11 cellular contexts compared by ENCODE assay signal in the genomic region with DNA sequence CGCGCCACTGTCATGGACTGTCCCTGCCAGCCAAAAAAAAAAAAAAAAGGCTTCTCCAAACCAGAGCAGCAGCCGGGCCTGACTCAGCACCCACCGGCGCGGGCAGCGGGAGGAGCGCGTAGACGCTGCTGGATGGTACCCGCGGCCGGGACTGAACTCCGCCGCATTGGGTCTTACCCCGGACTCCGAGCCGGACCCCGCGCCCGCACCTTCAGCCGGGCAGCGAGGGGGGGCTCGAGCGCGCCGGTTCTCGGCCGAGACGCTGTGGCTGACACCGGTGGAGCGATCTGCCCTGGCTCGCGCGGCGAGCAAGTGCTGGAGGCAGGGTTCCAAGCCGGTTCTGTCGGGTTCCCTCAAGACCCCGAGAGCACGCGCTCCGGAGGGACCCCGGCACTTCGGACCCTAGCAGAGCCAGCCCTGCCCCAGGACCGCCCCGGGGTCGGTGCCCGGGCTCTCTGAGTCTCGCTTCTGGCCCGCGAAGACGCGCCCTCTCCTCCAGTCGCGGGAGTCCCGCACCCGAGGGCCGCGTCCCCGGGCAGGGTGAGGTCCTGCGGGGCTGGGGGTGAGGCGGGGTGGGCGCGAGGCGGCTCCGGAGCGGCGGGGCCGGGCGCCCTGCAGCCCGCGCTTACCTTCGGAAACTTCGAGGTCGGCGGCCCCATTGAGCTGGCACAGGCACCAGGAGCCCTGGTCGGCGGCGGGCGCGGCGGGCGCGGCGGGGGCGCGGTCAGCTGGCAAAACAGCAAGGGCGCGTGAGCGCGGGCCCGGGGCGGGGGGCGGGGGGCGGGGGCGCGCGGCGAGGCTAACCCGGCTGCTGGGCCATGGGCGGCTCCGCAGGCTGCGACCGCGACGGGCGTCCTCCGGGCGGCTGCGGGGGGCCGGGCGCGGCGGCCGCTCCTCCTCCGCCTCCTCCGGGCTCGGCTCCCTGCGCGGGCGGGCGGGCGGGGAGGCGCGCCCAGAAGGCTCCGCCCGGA. TPM values are rescaled to one million over a fixed set of nuclear protein-coding genes. Genes with fewer than 3 reads are reported as not detected.
DNase-seq lines count a peak whose midpoint lies in the region; ATAC-seq and TF ChIP-seq lines count a peak whose summit lies in the region.
"Had no signal": no experiment of that assay in that cellular context is flagged by ENCODE, and none has a peak within 500 bp of the region (broad histone marks: within the 10 kb centered on the region; RNA-seq: fewer than 3 reads in every experiment).

No MANE protein-coding gene starts in this region.

- no peak for DNase-seq in AG09309 (ENCODE audit: low read depth)
- peak; percentile 80 for DNase-seq in endodermal cell
- DNase-seq in naive thymus-derived CD4-positive, alpha-beta T cell, result no peak
- no peak for DNase-seq in activated CD8-positive, alpha-beta memory T cell treated with anti-CD3 and anti-CD28 coated beads for 24 hours
- DNase-seq in NCI-H510A treated with DMSO at 0.1 percent for 48 hours (lab: John Stamatoyannopoulos, UW), result no peak
- no peak for DNase-seq in ACHN
- DNase-seq: activated CD8-positive, alpha-beta memory T cell treated with anti-CD3 and anti-CD28 coated beads, Interleukin-2, amount 50 U/mL, for 48 hours; naive B cell; NCI-H1105 treated with DMSO at 0.1 percent for 48 hours had no signal

- H3K4me3 Mint-ChIP-seq in endodermal cell, result peak overlapping the region; percentile 29
- H3K4me3 Mint-ChIP-seq in naive thymus-derived CD4-positive, alpha-beta T cell, result peak overlapping the region in 6 of 10 donors; percentile 1 to 71 (median 49)

- TF ChIP-seq CTCF in AG09309 (IDR thresholded peaks at IDR 0.05; ENCODE audit: control insufficient read depth, insufficient read depth, low read depth, low read length, missing control alignments), result no peak
- no peak for TF ChIP-seq CTCF in endodermal cell (conservative IDR thresholded peaks at IDR 0.05)

- H3K27ac Mint-ChIP-seq in endodermal cell, result no peak overlapping the region
- H3K27ac Mint-ChIP-seq in naive thymus-derived CD4-positive, alpha-beta T cell, result no peak overlapping the region
- H3K27ac Mint-ChIP-seq: naive B cell had no signal

- H3K9me3 ChIP-seq in HUES64 (ENCODE audit: insufficient read depth, low read depth, low read length) (no peaks in the 10 kb centered on the region), endodermal cell (ENCODE audit: control insufficient read depth, low read length) (no peaks in the 10 kb centered on the region)
- H3K9me3 ChIP-seq in naive thymus-derived CD4-positive, alpha-beta T cell (ENCODE audit: control insufficient read depth in 2 of 3, low read length in 3 of 3), result no peaks in the 10 kb centered on the region

- H3K4me1 ChIP-seq in HUES64 (ENCODE audit: insufficient read depth, low read length) (no peaks in the 10 kb centered on the region), endodermal cell (ENCODE audit: control insufficient read depth, insufficient read depth, low read length) (no peaks in the 10 kb centered on the region)
- H3K4me1 ChIP-seq in naive thymus-derived CD4-positive, alpha-beta T cell (ENCODE audit: control insufficient read depth in 2 of 2, insufficient read depth in 2 of 2, low read length in 2 of 2), result no peaks in the 10 kb centered on the region

- H3K27me3 Mint-ChIP-seq in endodermal cell (ENCODE audit: insufficient read depth), result peaks cover 92% of the 10 kb centered on the region
- H3K27me3 Mint-ChIP-seq in naive thymus-derived CD4-positive, alpha-beta T cell, result peaks cover 51 to 66% (median 53%) of the 10 kb centered on the region in 5 donors

- CTCF ChIA-PET in naive thymus-derived CD4-positive, alpha-beta T cell (lab: Charles Lee), result no interaction called here

- no peak for ATAC-seq in naive thymus-derived CD4-positive, alpha-beta T cell
- no peak for ATAC-seq in HG02938 (IDR thresholded peaks at IDR 0.05; ENCODE audit: unreplicated experiment)

- H3K4me1 Mint-ChIP-seq in endodermal cell, result no peaks in the 10 kb centered on the region
- H3K4me1 Mint-ChIP-seq in naive thymus-derived CD4-positive, alpha-beta T cell, result peaks cover 0 to 12% (median 8%) of the 10 kb centered on the region in 7 donors

- H3K4me3 ChIP-seq in AG09309 (ENCODE audit: control insufficient read depth, low read depth, low read length) (peak overlapping the region; percentile 17), HUES64 (ENCODE audit: low read length) (peak overlapping the region; percentile 50), endodermal cell (ENCODE audit: low read length) (no peak overlapping the region)
- no peak overlapping the region for H3K4me3 ChIP-seq in naive thymus-derived CD4-positive, alpha-beta T cell (ENCODE audit: low read length)

- no peak overlapping the region for H3K9ac ChIP-seq in HUES64 (ENCODE audit: low read depth, low read length)
- H3K9ac ChIP-seq in endodermal cell (ENCODE audit: extremely low read depth, low read length, poor library complexity, severe bottlenecking), result no peak overlapping the region

- no peaks in the 10 kb centered on the region for H3K9me3 Mint-ChIP-seq in endodermal cell
- no peaks in the 10 kb centered on the region for H3K9me3 Mint-ChIP-seq in naive thymus-derived CD4-positive, alpha-beta T cell
- H3K9me3 Mint-ChIP-seq: naive B cell had no signal

- H3K36me3 ChIP-seq in HUES64 (ENCODE audit: insufficient read depth, low read length) (no peaks in the 10 kb centered on the region), endodermal cell (ENCODE audit: control insufficient read depth, insufficient read depth, low read length) (no peaks in the 10 kb centered on the region)
- H3K36me3 ChIP-seq in naive thymus-derived CD4-positive, alpha-beta T cell (ENCODE audit: control insufficient read depth in 2 of 3, insufficient read depth in 3 of 3, low read length in 3 of 3), result no peaks in the 10 kb centered on the region

- H3K36me3 Mint-ChIP-seq in endodermal cell (ENCODE audit: low read depth), result no peaks in the 10 kb centered on the region
- peaks cover 0 to 1% (median 0%) of the 10 kb centered on the region in 5 donors for H3K36me3 Mint-ChIP-seq in naive thymus-derived CD4-positive, alpha-beta T cell
- H3K36me3 Mint-ChIP-seq: naive B cell had no signal

- in situ Hi-C loops in ACHN (cut with HindIII; ENCODE audit: low pct_ligation_motif_present, low pct_unique_long_range_greater_than_20kb, low sequenced_read_pairs), result no loop called here

- peaks cover 89% of the 10 kb centered on the region for H3K27me3 ChIP-seq in HUES64 (ENCODE audit: insufficient read depth, low read length)
- H3K27me3 ChIP-seq in endodermal cell (ENCODE audit: control insufficient read depth, insufficient read depth, low read length, poor library complexity, severe bottlenecking), result peaks cover 89% of the 10 kb centered on the region
- H3K27me3 ChIP-seq in naive thymus-derived CD4-positive, alpha-beta T cell (ENCODE audit: control insufficient read depth in 2 of 2, insufficient read depth in 2 of 2, low read length in 2 of 2), result peaks cover 0 to 9% of the 10 kb centered on the region in 2 donors

- POLR2A ChIA-PET in naive thymus-derived CD4-positive, alpha-beta T cell (lab: Charles Lee), result no interaction called here

- WGBS in HUES64, result 1% methylated on average over 127 of the region's 127 CpGs
- WGBS in endodermal cell (ENCODE audit: insufficient coverage in 1 of 2, insufficient read length in 1 of 2), 2 experiments, result 2 to 7% methylated on average over 33 to 127 of the region's 127 CpGs

- H3K27ac ChIP-seq in HUES64 (ENCODE audit: low read depth, low read length) (no peak overlapping the region), endodermal cell (ENCODE audit: low read depth, low read length) (no peak overlapping the region)
- no peak overlapping the region for H3K27ac ChIP-seq in naive thymus-derived CD4-positive, alpha-beta T cell (ENCODE audit: low read depth, low read length)

- intact Hi-C loops in naive thymus-derived CD4-positive, alpha-beta T cell (cut with micrococcal nuclease), result no loop called here

RNA-seq across cellular contexts. Expression of gene MAN2B2, which starts 11.8 kb away (rescaled TPM):
- polyA plus RNA-seq in HUES64 (2013, experiment 1 of 2), result 1.9 TPM
- polyA plus RNA-seq in HUES64 (2013, experiment 2 of 2), result 3.2 TPM
- 10 to 100 TPM; 13.3 to 20.8 TPM for total RNA-seq in endodermal cell
- 7.7 TPM for polyA plus RNA-seq in endodermal cell (2013, experiment 1 of 2)
- polyA plus RNA-seq in endodermal cell (2013, experiment 2 of 2), result 7.5 TPM
- total RNA-seq in naive thymus-derived CD4-positive, alpha-beta T cell, result 10 to 100 TPM; 28.7 to 56.2 (median 39.4) TPM
- polyA plus RNA-seq in naive thymus-derived CD4-positive, alpha-beta T cell, result 10 to 100 TPM; 10.5 to 31.4 TPM

Comparison
In these comparisons a context has a peak if more than half of its experiments do, and no peak if none do; other contexts are left out.
1. H3K4me3 ChIP-seq: peak in AG09309 (single experiment) and HUES64 (single experiment); none in endodermal cell (single experiment) and naive thymus-derived CD4-positive, alpha-beta T cell (single experiment).